11 cellular contexts compared by ENCODE assay signal in the genomic region with DNA sequence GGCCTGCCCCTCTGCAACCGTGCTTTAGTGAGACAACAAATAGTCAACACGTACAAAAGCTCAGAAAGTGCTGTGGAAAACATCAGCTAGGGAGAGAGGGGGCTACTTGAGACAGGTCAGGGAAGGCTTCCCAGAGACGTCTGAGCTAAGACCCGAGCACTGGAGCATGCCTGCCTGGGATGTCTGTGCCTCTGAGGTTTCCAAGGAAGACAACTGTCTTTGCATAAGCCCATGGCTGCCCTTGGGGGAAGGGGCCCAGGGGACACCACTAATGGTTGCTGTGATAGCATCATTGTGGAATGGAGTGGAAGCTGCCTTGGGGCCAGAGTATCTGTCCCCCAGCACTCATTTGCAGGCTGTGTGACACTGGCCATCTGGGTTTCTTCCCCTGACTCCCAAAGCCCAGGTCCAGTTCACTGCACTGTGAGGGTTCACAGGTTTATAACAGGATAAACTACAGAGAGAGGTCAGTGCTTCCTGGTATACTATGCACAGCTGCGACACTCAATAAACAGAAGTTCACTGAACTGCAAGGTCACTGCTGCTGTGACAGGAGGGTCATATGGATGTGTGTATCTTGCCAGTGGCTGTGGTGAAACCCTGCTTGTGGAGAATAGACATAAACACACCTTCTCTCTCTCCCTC. TPM values are rescaled to one million over a fixed set of nuclear protein-coding genes. Genes with fewer than 3 reads are reported as not detected.
DNase-seq lines count a peak whose midpoint lies in the region; FAIRE-seq and TF ChIP-seq lines count a peak whose summit lies in the region.
"Had no signal": no experiment of that assay in that cellular context is flagged by ENCODE, and none has a peak within 500 bp of the region (broad histone marks: within the 10 kb centered on the region; RNA-seq: fewer than 3 reads in every experiment).

No MANE protein-coding gene starts in this region.

- peaks cover 2% of the 10 kb centered on the region for H3K36me3 Mint-ChIP-seq in T-helper 1 cell treated with Interleukin-12 subunit alpha and Interleukin-12 subunit beta and Interleukin-4 antibody, amounts not matched to agents 30 μg/mL and 1 μg/mL, for 36 hours (ENCODE audit: low read depth)
- H3K36me3 Mint-ChIP-seq in dendritic cell treated with granulocyte-macrophage colony-stimulating factor and Interleukin-4, amounts not matched to agents 40 ng/mL and 50 ng/mL, for 4 days (ENCODE audit: low read depth), result peaks cover 14% of the 10 kb centered on the region
- H3K36me3 Mint-ChIP-seq in progenitor cell of endocrine pancreas (ENCODE audit: insufficient read depth), result no peaks in the 10 kb centered on the region

- peaks cover 32% of the 10 kb centered on the region for H3K4me1 ChIP-seq in OCI-LY3 (ENCODE audit: low read length)
- H3K4me1 ChIP-seq in kidney (ENCODE audit: control insufficient read depth in 1 of 2, insufficient read depth in 1 of 2, low read depth in 1 of 2, low read length in 2 of 2), result peaks cover 5 to 8% of the 10 kb centered on the region in 2 donors

- intact Hi-C loops in dendritic cell treated with granulocyte-macrophage colony-stimulating factor and Interleukin-4, amounts not matched to agents 40 ng/mL and 50 ng/mL, for 4 days (cut with micrococcal nuclease), result loop anchor here (5.0 kb wide), 2 partner anchors 88 to 208 kb away; no protein-coding TSS in a partner anchor
- intact Hi-C loops in kidney (cut with DNase I), result no loop called here

- H3K27ac Mint-ChIP-seq in T-helper 1 cell treated with Interleukin-12 subunit alpha and Interleukin-12 subunit beta and Interleukin-4 antibody, amounts not matched to agents 30 μg/mL and 1 μg/mL, for 36 hours, result peak overlapping the region; percentile 95
- peak overlapping the region; percentile 89 for H3K27ac Mint-ChIP-seq in dendritic cell treated with granulocyte-macrophage colony-stimulating factor and Interleukin-4, amounts not matched to agents 40 ng/mL and 50 ng/mL, for 4 days
- peak overlapping the region; percentile 90 for H3K27ac Mint-ChIP-seq in progenitor cell of endocrine pancreas

- peaks cover 33% of the 10 kb centered on the region for H3K4me1 Mint-ChIP-seq in T-helper 1 cell treated with Interleukin-12 subunit alpha and Interleukin-12 subunit beta and Interleukin-4 antibody, amounts not matched to agents 30 μg/mL and 1 μg/mL, for 36 hours (ENCODE audit: low read depth)
- H3K4me1 Mint-ChIP-seq in dendritic cell treated with granulocyte-macrophage colony-stimulating factor and Interleukin-4, amounts not matched to agents 40 ng/mL and 50 ng/mL, for 4 days (ENCODE audit: low read depth), result peaks cover 46% of the 10 kb centered on the region
- H3K4me1 Mint-ChIP-seq in progenitor cell of endocrine pancreas (ENCODE audit: low read depth), result peaks cover 30% of the 10 kb centered on the region

- H3K9me3 ChIP-seq in OCI-LY3 (ENCODE audit: insufficient read depth, low read length), result no peaks in the 10 kb centered on the region
- no peaks in the 10 kb centered on the region for H3K9me3 ChIP-seq in kidney (ENCODE audit: control insufficient read depth in 1 of 2, low read length in 2 of 2)

- TF ChIP-seq CTCF in OCI-LY3 (IDR thresholded peaks at IDR 0.05; ENCODE audit: low read depth, low read length) (no peak), progenitor cell of endocrine pancreas (IDR thresholded peaks at IDR 0.05; ENCODE audit: unreplicated experiment) (no peak), kidney (IDR thresholded peaks at IDR 0.05; ENCODE audit: borderline replicate concordance, extremely low read depth, insufficient read depth) (no peak)

- peak overlapping the region; percentile 98 for H3K4me3 Mint-ChIP-seq in T-helper 1 cell treated with Interleukin-12 subunit alpha and Interleukin-12 subunit beta and Interleukin-4 antibody, amounts not matched to agents 30 μg/mL and 1 μg/mL, for 36 hours
- peak overlapping the region; percentile 86 for H3K4me3 Mint-ChIP-seq in dendritic cell treated with granulocyte-macrophage colony-stimulating factor and Interleukin-4, amounts not matched to agents 40 ng/mL and 50 ng/mL, for 4 days
- peak overlapping the region; percentile 87 for H3K4me3 Mint-ChIP-seq in progenitor cell of endocrine pancreas (ENCODE audit: low read depth)

- no peaks in the 10 kb centered on the region for H3K27me3 ChIP-seq in OCI-LY3 (ENCODE audit: low read depth, low read length)

- H3K27ac ChIP-seq in OCI-LY3 (ENCODE audit: low read length) (no peak overlapping the region), kidney (ENCODE audit: low read depth in 2 of 2, low read length in 2 of 2) (no peak overlapping the region)

- H3K36me3 ChIP-seq in OCI-LY3 (replicated peaks; ENCODE audit: low read depth, low read length) (no peaks in the 10 kb centered on the region), kidney (ENCODE audit: control insufficient read depth in 1 of 2, insufficient read depth in 2 of 2, low read length in 2 of 2) (no peaks in the 10 kb centered on the region)

- H4K20me1 ChIP-seq in OCI-LY3 (ENCODE audit: insufficient read depth, low read length), result no peaks in the 10 kb centered on the region

- no peak overlapping the region for H2AFZ ChIP-seq in OCI-LY3 (ENCODE audit: low read depth, low read length)

- H3K4me3 ChIP-seq in OCI-LY3 (ENCODE audit: low read length) (peak overlapping the region; percentile 83), kidney (ENCODE audit: low read length in 2 of 2) (no peak overlapping the region)

- no peak for FAIRE-seq in kidney (lab: Jason Lieb, UNC)
- FAIRE-seq: GM12891 had no signal

- H3K79me2 ChIP-seq in OCI-LY3 (ENCODE audit: low read length), result peaks cover 31% of the 10 kb centered on the region

- H3K27me3 Mint-ChIP-seq in T-helper 1 cell treated with Interleukin-12 subunit alpha and Interleukin-12 subunit beta and Interleukin-4 antibody, amounts not matched to agents 30 μg/mL and 1 μg/mL, for 36 hours (ENCODE audit: low read depth), result peaks cover 5% of the 10 kb centered on the region
- no peaks in the 10 kb centered on the region for H3K27me3 Mint-ChIP-seq in dendritic cell treated with granulocyte-macrophage colony-stimulating factor and Interleukin-4, amounts not matched to agents 40 ng/mL and 50 ng/mL, for 4 days
- H3K27me3 Mint-ChIP-seq in progenitor cell of endocrine pancreas, result no peaks in the 10 kb centered on the region

- DNase-seq in T-helper 1 cell (no peak), progenitor cell of endocrine pancreas (ENCODE audit: low spot score, unreplicated experiment) (no peak), NCI-H345 treated with DMSO at 0.1 percent for 48 hours (lab: John Stamatoyannopoulos, UW; ENCODE audit: unreplicated experiment) (no peak), KG1 (lab: John Stamatoyannopoulos, UW) (no peak), kidney (no peak)
- DNase-seq: activated CD4-positive, alpha-beta T cell treated with anti-CD3 and anti-CD28 coated beads for 48 hours; posterior cingulate gyrus had no signal

- peak overlapping the region; percentile 69 for H3K4me2 ChIP-seq in OCI-LY3 (ENCODE audit: low read length)

- no peaks in the 10 kb centered on the region for H3K9me3 Mint-ChIP-seq in T-helper 1 cell treated with Interleukin-12 subunit alpha and Interleukin-12 subunit beta and Interleukin-4 antibody, amounts not matched to agents 30 μg/mL and 1 μg/mL, for 36 hours
- H3K9me3 Mint-ChIP-seq in dendritic cell treated with granulocyte-macrophage colony-stimulating factor and Interleukin-4, amounts not matched to agents 40 ng/mL and 50 ng/mL, for 4 days, result no peaks in the 10 kb centered on the region
- H3K9me3 Mint-ChIP-seq in progenitor cell of endocrine pancreas (ENCODE audit: low read depth), result peaks cover 2% of the 10 kb centered on the region

- H3K9ac ChIP-seq in OCI-LY3 (ENCODE audit: low read length), result no peak overlapping the region
- no peak overlapping the region for H3K9ac ChIP-seq in kidney (ENCODE audit: low read length in 2 of 2)

RNA-seq across cellular contexts. Expression of a gene that starts 1.5 kb away (rescaled TPM):
- total RNA-seq in progenitor cell of endocrine pancreas (22.9 and 24.6 TPM in 2 replicates), kidney (36.9 TPM)
- 7.4 TPM for polyA plus RNA-seq in kidney (ENCODE audit: insufficient read depth, low read depth, low replicate concordance)
